1 cellular context compared by ENCODE assay signal in the genomic region with DNA sequence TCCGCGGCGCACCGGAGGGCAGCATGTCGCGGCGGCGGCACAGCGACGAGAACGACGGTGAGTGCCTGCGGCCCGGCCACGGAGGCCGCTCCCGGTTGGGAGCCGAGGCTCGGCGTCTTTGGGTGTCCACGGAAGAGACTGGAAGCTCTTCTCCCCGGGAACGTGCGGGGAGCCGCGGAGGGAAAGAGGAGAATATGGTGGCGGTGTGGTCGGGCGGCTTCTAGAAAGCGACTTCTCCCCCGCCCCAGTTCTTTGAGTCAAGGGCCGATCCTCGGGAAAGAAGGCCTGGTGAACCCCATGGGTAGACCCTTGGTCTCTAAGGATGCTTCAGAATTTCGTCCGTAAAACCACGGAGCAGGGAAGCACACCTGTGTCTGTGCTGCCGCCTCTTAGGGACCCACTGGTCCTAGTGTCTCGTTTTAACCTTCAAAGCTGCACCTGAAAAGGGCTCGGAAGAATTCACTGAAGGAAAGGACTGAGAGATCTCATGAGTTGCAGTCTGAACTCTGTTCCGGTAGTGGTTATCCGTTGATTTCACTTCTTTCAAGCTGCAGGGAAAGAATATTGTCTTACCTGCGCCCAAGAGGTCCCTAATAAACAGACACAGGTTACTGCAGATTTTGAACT.
TF ChIP-seq lines count a peak whose summit lies in the region.

No MANE protein-coding gene starts in this region.

TF ChIP-seq in IMR-90, 13 proteins besides CTCF, POLR2A, EP300 and RAD21:
- TF ChIP-seq MXI1 (IDR thresholded peaks at IDR 0.05; ENCODE audit: borderline replicate concordance, low read depth, low read length): peak; percentile 22; the same call in 1 of the 2 replicates
- TF ChIP-seq, protein P1, sequence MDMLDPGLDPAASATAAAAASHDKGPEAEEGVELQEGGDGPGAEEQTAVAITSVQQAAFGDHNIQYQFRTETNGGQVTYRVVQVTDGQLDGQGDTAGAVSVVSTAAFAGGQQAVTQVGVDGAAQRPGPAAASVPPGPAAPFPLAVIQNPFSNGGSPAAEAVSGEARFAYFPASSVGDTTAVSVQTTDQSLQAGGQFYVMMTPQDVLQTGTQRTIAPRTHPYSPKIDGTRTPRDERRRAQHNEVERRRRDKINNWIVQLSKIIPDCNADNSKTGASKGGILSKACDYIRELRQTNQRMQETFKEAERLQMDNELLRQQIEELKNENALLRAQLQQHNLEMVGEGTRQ (IDR thresholded peaks at IDR 0.05; ENCODE audit: low read depth, low read length): no peak
TF ChIP-seq in IMR-90: peak in this region for 1.
